1 cellular context compared by ENCODE assay signal in the genomic region with DNA sequence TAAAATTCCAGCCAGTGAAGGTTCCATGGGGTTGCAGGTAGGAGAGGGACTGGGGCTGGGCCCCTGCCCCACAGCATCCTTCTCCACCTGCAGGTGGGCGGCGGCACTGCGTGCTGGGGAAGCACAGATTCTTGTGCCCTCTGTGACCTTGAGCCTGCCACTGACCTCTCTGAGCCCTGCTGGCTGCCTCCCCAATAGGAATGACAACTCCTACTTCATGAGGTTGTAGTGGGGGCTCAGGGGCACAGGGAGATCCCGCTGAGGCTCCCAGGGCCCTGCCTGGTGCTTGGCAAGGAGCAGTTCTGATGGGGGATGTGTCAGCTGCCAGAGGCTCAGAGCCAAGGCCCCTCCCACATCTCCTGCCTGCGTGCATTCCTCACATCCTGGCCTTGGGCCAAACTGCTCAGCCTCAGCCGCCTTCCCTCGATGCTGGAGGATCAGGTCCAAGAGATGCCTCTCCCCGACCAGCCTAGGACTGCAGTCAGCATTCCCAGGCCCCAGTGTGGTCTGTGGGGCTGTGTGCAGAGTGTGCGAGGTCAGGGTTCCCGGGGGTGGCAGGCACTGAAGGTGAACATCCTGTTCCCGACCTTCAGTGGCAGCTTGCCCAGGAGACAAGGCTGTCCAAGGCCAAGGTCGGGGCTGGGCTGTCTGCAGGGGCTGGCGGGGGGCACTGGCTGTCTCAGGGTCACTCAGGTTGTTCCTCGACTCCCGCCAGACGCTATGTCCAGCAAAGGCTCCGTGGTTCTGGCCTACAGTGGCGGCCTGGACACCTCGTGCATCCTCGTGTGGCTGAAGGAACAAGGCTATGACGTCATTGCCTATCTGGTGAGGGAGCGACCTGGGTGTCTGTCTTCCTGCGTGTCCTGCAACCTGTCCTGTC.
A peak's percentile ranks its signal among the peaks of the same experiment; 100 is the strongest.
TF ChIP-seq lines count a peak whose summit lies in the region.

No MANE protein-coding gene starts in this region.

TF ChIP-seq in HepG2, 621 proteins besides CTCF, POLR2A, EP300 and RAD21 (continued from another document and continues in another):
- TF ChIP-seq ZSCAN20 (CRISPR knock-in tag; IDR thresholded peaks at IDR 0.05; ENCODE audit: borderline replicate concordance) (no peak), THAP11 (CRISPR knock-in tag; IDR thresholded peaks at IDR 0.05) (no peak), ZNF891 (CRISPR knock-in tag; IDR thresholded peaks at IDR 0.05) (no peak), FIP1L1 (IDR thresholded peaks at IDR 0.05; ENCODE audit: borderline replicate concordance, insufficient read depth, low read depth, low read length) (no peak), ZNF264 (CRISPR knock-in tag; IDR thresholded peaks at IDR 0.05) (no peak), EED (CRISPR knock-in tag; IDR thresholded peaks at IDR 0.05) (no peak), ZNF136 (CRISPR knock-in tag; IDR thresholded peaks at IDR 0.05; ENCODE audit: low read depth) (no peak), ZNF501 (CRISPR knock-in tag; IDR thresholded peaks at IDR 0.05) (no peak), PCBP2 (optimal IDR thresholded peaks at IDR 0.05; ENCODE audit: low read depth, low read length, poor library complexity, severe bottlenecking) (no peak), YEATS2 (CRISPR knock-in tag; IDR thresholded peaks at IDR 0.05; ENCODE audit: borderline replicate concordance) (no peak), CCAR2 (optimal IDR thresholded peaks at IDR 0.05; ENCODE audit: low read depth, low read length) (no peak), RBM22 (optimal IDR thresholded peaks at IDR 0.05; ENCODE audit: low read length) (peak; percentile 40), HNRNPLL (IDR thresholded peaks at IDR 0.05; ENCODE audit: low read depth, low read length, poor library complexity, severe bottlenecking) (no peak), ZNF83 (CRISPR knock-in tag; IDR thresholded peaks at IDR 0.05; ENCODE audit: borderline replicate concordance) (no peak), ZNF205 (CRISPR knock-in tag; IDR thresholded peaks at IDR 0.05) (no peak), CREM (IDR thresholded peaks at IDR 0.05) (no peak), CREM (CRISPR knock-in tag; IDR thresholded peaks at IDR 0.05) (no peak), IRX3 (CRISPR knock-in tag; IDR thresholded peaks at IDR 0.05; ENCODE audit: borderline replicate concordance, low read depth) (peak; percentile 35; the same call in 1 of the 2 replicates), CBX1 (IDR thresholded peaks at IDR 0.05; ENCODE audit: low read depth) (no peak), PHB2 (IDR thresholded peaks at IDR 0.05; ENCODE audit: partially characterized antibody) (no peak), SP5 (CRISPR knock-in tag; IDR thresholded peaks at IDR 0.05; ENCODE audit: borderline replicate concordance, low read depth) (no peak), SSRP1 (CRISPR knock-in tag; IDR thresholded peaks at IDR 0.05) (no peak), ZBTB21 (CRISPR knock-in tag; IDR thresholded peaks at IDR 0.05) (no peak), ZNF329 (CRISPR knock-in tag; IDR thresholded peaks at IDR 0.05; ENCODE audit: low read depth) (0 out of 2 replicates have a peak, but pooled peaks have one; percentile 45), NR2F6 (IDR thresholded peaks at IDR 0.05) (no peak; the same call in 1 of the 2 replicates), NR2F6 (CRISPR knock-in tag; IDR thresholded peaks at IDR 0.05) (peak; percentile 26; the same call in 1 of the 2 replicates), CBFB (CRISPR knock-in tag; IDR thresholded peaks at IDR 0.05) (no peak), RNF2 (conservative IDR thresholded peaks at IDR 0.05; ENCODE audit: low read depth) (no peak), ZNF546 (CRISPR knock-in tag; conservative IDR thresholded peaks at IDR 0.05) (no peak)
- TF ChIP-seq, protein P1, sequence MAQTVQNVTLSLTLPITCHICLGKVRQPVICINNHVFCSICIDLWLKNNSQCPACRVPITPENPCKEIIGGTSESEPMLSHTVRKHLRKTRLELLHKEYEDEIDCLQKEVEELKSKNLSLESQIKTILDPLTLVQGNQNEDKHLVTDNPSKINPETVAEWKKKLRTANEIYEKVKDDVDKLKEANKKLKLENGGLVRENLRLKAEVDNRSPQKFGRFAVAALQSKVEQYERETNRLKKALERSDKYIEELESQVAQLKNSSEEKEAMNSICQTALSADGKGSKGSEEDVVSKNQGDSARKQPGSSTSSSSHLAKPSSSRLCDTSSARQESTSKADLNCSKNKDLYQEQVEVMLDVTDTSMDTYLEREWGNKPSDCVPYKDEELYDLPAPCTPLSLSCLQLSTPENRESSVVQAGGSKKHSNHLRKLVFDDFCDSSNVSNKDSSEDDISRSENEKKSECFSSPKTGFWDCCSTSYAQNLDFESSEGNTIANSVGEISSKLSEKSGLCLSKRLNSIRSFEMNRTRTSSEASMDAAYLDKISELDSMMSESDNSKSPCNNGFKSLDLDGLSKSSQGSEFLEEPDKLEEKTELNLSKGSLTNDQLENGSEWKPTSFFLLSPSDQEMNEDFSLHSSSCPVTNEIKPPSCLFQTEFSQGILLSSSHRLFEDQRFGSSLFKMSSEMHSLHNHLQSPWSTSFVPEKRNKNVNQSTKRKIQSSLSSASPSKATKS (CRISPR knock-in tag; IDR thresholded peaks at IDR 0.05) = no peak
- TF ChIP-seq, protein P2, sequence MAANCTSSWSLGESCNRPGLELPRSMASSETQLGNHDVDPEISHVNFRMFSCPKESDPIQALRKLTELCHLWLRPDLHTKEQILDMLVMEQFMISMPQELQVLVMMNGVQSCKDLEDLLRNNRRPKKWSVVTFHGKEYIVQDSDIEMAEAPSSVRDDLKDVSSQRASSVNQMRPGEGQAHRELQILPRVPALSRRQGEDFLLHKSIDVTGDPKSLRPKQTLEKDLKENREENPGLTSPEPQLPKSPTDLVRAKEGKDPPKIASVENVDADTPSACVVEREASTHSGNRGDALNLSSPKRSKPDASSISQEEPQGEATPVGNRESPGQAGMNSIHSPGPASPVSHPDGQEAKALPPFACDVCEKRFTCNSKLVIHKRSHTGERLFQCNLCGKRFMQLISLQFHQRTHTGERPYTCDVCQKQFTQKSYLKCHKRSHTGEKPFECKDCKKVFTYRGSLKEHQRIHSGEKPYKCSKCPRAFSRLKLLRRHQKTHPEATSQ (CRISPR knock-in tag; IDR thresholded peaks at IDR 0.05; ENCODE audit: borderline replicate concordance) = 0 out of 2 replicates have a peak, but pooled peaks have one; percentile 24
- TF ChIP-seq, protein P3, sequence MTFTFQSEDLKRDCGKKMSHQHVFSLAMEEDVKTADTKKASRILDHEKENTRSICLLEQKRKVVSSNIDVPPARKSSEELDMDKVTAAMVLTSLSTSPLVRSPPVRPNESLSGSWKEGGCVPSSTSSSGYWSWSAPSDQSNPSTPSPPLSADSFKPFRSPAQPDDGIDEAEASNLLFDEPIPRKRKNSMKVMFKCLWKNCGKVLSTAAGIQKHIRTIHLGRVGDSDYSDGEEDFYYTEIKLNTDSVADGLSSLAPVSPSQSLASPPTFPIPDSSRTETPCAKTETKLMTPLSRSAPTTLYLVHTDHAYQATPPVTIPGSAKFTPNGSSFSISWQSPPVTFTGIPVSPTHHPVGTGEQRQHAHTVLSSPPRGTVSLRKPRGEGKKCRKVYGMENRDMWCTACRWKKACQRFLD (CRISPR knock-in tag; IDR thresholded peaks at IDR 0.05; ENCODE audit: borderline replicate concordance) = peak; percentile 65; the same call in 1 of the 2 replicates
- TF ChIP-seq, protein P4, sequence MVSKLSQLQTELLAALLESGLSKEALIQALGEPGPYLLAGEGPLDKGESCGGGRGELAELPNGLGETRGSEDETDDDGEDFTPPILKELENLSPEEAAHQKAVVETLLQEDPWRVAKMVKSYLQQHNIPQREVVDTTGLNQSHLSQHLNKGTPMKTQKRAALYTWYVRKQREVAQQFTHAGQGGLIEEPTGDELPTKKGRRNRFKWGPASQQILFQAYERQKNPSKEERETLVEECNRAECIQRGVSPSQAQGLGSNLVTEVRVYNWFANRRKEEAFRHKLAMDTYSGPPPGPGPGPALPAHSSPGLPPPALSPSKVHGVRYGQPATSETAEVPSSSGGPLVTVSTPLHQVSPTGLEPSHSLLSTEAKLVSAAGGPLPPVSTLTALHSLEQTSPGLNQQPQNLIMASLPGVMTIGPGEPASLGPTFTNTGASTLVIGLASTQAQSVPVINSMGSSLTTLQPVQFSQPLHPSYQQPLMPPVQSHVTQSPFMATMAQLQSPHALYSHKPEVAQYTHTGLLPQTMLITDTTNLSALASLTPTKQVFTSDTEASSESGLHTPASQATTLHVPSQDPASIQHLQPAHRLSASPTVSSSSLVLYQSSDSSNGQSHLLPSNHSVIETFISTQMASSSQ (IDR thresholded peaks at IDR 0.05; ENCODE audit: low read depth) = no peak
- TF ChIP-seq, protein P4 (CRISPR knock-in tag; IDR thresholded peaks at IDR 0.05; ENCODE audit: borderline replicate concordance) = no peak
- TF ChIP-seq, protein P5, sequence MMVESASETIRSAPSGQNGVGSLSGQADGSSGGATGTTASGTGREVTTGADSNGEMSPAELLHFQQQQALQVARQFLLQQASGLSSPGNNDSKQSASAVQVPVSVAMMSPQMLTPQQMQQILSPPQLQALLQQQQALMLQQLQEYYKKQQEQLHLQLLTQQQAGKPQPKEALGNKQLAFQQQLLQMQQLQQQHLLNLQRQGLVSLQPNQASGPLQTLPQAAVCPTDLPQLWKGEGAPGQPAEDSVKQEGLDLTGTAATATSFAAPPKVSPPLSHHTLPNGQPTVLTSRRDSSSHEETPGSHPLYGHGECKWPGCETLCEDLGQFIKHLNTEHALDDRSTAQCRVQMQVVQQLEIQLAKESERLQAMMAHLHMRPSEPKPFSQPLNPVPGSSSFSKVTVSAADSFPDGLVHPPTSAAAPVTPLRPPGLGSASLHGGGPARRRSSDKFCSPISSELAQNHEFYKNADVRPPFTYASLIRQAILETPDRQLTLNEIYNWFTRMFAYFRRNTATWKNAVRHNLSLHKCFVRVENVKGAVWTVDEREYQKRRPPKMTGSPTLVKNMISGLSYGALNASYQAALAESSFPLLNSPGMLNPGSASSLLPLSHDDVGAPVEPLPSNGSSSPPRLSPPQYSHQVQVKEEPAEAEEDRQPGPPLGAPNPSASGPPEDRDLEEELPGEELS (CRISPR knock-in tag; IDR thresholded peaks at IDR 0.05) = no peak
- TF ChIP-seq, protein P6, sequence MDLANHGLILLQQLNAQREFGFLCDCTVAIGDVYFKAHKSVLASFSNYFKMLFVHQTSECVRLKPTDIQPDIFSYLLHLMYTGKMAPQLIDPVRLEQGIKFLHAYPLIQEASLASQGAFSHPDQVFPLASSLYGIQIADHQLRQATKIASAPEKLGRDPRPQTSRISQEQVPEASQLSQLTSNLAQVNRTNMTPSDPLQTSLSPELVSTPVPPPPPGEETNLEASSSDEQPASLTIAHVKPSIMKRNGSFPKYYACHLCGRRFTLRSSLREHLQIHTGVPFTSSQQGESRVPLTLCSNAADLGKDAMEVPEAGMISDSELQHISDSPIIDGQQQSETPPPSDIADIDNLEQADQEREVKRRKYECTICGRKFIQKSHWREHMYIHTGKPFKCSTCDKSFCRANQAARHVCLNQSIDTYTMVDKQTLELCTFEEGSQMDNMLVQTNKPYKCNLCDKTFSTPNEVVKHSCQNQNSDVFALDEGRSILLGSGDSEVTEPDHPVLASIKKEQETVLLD (CRISPR knock-in tag; IDR thresholded peaks at IDR 0.05; ENCODE audit: low read depth) = no peak
- TF ChIP-seq, protein P7, sequence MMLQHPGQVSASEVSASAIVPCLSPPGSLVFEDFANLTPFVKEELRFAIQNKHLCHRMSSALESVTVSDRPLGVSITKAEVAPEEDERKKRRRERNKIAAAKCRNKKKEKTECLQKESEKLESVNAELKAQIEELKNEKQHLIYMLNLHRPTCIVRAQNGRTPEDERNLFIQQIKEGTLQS (CRISPR knock-in tag; IDR thresholded peaks at IDR 0.05) = no peak
- TF ChIP-seq, protein P8, sequence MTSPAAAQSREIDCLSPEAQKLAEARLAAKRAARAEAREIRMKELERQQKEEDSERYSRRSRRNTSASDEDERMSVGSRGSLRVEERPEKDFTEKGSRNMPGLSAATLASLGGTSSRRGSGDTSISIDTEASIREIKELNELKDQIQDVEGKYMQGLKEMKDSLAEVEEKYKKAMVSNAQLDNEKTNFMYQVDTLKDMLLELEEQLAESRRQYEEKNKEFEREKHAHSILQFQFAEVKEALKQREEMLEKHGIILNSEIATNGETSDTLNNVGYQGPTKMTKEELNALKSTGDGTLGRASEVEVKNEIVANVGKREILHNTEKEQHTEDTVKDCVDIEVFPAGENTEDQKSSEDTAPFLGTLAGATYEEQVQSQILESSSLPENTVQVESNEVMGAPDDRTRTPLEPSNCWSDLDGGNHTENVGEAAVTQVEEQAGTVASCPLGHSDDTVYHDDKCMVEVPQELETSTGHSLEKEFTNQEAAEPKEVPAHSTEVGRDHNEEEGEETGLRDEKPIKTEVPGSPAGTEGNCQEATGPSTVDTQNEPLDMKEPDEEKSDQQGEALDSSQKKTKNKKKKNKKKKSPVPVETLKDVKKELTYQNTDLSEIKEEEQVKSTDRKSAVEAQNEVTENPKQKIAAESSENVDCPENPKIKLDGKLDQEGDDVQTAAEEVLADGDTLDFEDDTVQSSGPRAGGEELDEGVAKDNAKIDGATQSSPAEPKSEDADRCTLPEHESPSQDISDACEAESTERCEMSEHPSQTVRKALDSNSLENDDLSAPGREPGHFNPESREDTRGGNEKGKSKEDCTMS (CRISPR knock-in tag; conservative IDR thresholded peaks at IDR 0.05) = no peak
- TF ChIP-seq, protein P9, sequence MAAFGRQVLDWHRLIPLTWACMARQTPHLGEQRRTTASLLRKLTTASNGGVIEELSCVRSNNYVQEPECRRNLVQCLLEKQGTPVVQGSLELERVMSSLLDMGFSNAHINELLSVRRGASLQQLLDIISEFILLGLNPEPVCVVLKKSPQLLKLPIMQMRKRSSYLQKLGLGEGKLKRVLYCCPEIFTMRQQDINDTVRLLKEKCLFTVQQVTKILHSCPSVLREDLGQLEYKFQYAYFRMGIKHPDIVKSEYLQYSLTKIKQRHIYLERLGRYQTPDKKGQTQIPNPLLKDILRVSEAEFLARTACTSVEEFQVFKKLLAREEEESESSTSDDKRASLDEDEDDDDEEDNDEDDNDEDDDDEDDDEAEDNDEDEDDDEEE (CRISPR knock-in tag; IDR thresholded peaks at IDR 0.05) = no peak
- TF ChIP-seq, protein P10, sequence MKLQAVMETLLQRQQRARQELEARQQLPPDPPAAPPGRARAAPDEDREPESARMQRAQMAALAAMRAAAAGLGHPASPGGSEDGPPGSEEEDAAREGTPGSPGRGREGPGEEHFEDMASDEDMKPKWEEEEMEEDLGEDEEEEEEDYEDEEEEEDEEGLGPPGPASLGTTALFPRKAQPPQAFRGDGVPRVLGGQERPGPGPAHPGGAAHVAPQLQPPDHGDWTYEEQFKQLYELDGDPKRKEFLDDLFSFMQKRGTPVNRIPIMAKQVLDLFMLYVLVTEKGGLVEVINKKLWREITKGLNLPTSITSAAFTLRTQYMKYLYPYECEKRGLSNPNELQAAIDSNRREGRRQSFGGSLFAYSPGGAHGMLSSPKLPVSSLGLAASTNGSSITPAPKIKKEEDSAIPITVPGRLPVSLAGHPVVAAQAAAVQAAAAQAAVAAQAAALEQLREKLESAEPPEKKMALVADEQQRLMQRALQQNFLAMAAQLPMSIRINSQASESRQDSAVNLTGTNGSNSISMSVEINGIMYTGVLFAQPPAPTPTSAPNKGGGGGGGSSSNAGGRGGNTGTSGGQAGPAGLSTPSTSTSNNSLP (IDR thresholded peaks at IDR 0.05; ENCODE audit: low read depth, low read length) = no peak
